ENCODE assay signal across 8 cellular contexts in the genomic region with DNA sequence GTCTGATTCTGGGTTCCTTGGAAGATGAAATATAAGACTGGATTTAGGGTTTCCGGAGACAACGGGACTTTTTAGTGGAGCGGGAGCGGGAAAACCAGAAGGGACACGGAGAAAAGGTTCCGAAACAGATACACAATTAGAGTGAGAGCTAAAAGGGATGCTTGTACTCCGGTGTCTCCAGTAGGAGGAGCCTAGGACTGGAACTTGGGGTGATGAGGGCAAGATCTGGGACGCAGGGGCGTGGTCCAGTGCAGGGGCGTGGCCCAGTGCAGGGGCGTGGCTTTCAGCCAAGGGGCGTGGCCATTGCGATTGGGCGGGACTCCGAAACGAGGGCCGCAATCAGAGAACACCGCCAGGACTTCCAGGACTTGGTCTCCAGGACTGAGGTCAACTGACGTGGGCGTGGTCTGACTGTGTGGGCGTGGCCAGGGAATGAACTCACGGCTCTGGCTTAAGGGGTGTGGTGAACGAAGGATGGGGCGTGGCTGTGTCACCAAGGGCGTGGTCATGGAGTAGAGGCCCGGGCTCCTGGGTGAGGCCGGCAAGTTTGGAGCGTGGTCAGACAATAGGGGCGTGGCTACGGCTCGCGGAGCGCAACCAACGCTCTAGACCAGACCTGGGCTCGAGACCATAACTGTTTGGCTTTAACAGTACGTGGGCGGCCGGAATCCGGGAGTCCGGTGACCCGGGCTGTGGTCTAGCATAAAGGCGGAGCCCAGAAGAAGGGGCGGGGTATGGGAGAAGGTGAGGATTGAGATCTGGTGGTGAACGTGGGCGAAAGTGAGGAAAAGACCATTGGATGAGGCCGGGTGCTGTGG. TPM values are rescaled to one million over a fixed set of nuclear protein-coding genes. Genes with fewer than 3 reads are reported as not detected.
DNase-seq lines count a peak whose midpoint lies in the region; ATAC-seq and TF ChIP-seq lines count a peak whose summit lies in the region.

TSS of gene DKKL1 (plus strand) at position 613 of the 818 bp plus-strand sequence. CDS start at position 735, 122 bp downstream.

- DNase-seq in GM06990 (ENCODE audit: extremely low read depth, insufficient read length) (peak; percentile 90), HK-2 (ENCODE audit: unreplicated experiment) (peak; percentile 100), SJSA1 (ENCODE audit: low read depth in 1 of 2, low spot score in 2 of 2) (peak; percentile 99 to 100), glutamatergic neuron (peak; percentile 100), osteocyte (ENCODE audit: extremely low spot score, unreplicated experiment) (peak; percentile 100), suprapubic skin (ENCODE audit: low spot score in 2 of 2) (peak; percentile 100)
- DNase-seq in activated naive CD4-positive, alpha-beta T cell treated with anti-CD3 and anti-CD28 coated beads, Interleukin-2, amount 50 U/mL, for 16 hours, result peak; percentile 59

- H3K4me1 ChIP-seq in SJSA1 (replicated peaks) (peaks cover 15% of the 10 kb centered on the region), suprapubic skin (peaks cover 39% of the 10 kb centered on the region)

- H3K9me3 Mint-ChIP-seq in glutamatergic neuron (ENCODE audit: unreplicated experiment) (peaks cover 6% of the 10 kb centered on the region), osteocyte (ENCODE audit: unreplicated experiment) (no peaks in the 10 kb centered on the region)

- no peaks in the 10 kb centered on the region for H3K36me3 ChIP-seq in GM06990 (ENCODE audit: control insufficient read depth, insufficient read depth, low read length)
- H3K36me3 ChIP-seq in SJSA1, result peaks cover 11% of the 10 kb centered on the region
- peaks cover 8% of the 10 kb centered on the region for H3K36me3 ChIP-seq in suprapubic skin

- H3K27me3 Mint-ChIP-seq in glutamatergic neuron (ENCODE audit: unreplicated experiment) (peaks cover 3% of the 10 kb centered on the region), osteocyte (ENCODE audit: unreplicated experiment) (no peaks in the 10 kb centered on the region)

- H3K4me3 Mint-ChIP-seq in glutamatergic neuron (ENCODE audit: unreplicated experiment) (peak within 1 kb of the TSS; percentile 32), osteocyte (ENCODE audit: unreplicated experiment) (no peak within 1 kb of the TSS)

- H3K27me3 ChIP-seq in GM06990 (replicated peaks; ENCODE audit: control insufficient read depth, insufficient read depth, low read length) (no peaks in the 10 kb centered on the region; the same call in 1 of the 2 replicates), SJSA1 (replicated peaks) (no peaks in the 10 kb centered on the region), suprapubic skin (no peaks in the 10 kb centered on the region)

- H3K4me3 ChIP-seq in GM06990 (replicated peaks; ENCODE audit: low read depth, low read length) (peak within 1 kb of the TSS; percentile 5; the same call in 1 of the 2 replicates), SJSA1 (peak within 1 kb of the TSS; percentile 65), suprapubic skin (peak within 1 kb of the TSS; percentile 79)

- peaks cover 4% of the 10 kb centered on the region for H3K36me3 Mint-ChIP-seq in glutamatergic neuron (ENCODE audit: unreplicated experiment)
- H3K36me3 Mint-ChIP-seq in osteocyte (ENCODE audit: unreplicated experiment), result peaks cover 4% of the 10 kb centered on the region

- TF ChIP-seq POLR2A in suprapubic skin (IDR thresholded peaks at IDR 0.05), result peak in 1 of 2 donors; percentile 44

- 3% methylated on average over 41 of the region's 46 CpGs for WGBS in suprapubic skin

- H3K4me1 Mint-ChIP-seq in glutamatergic neuron (ENCODE audit: low read depth, unreplicated experiment) (peaks cover 3% of the 10 kb centered on the region), osteocyte (ENCODE audit: unreplicated experiment) (peaks cover 7% of the 10 kb centered on the region)

- H3K9me3 ChIP-seq in SJSA1 (replicated peaks) (no peaks in the 10 kb centered on the region), suprapubic skin (no peaks in the 10 kb centered on the region)

- H3K27ac Mint-ChIP-seq in glutamatergic neuron (ENCODE audit: unreplicated experiment) (no peak within 1 kb of the TSS), osteocyte (ENCODE audit: unreplicated experiment) (no peak within 1 kb of the TSS)

- H3K27ac ChIP-seq in SJSA1 (peak within 1 kb of the TSS; percentile 3; the same call in 1 of the 2 replicates), suprapubic skin (peak within 1 kb of the TSS; percentile 93)

- ATAC-seq in HG03159 (IDR thresholded peaks at IDR 0.05; ENCODE audit: unreplicated experiment), result no peak

- no peak for TF ChIP-seq CTCF in GM06990 (IDR thresholded peaks at IDR 0.05; ENCODE audit: insufficient read depth, low read length, poor library complexity, severe bottlenecking)
- TF ChIP-seq CTCF in glutamatergic neuron (IDR thresholded peaks at IDR 0.05; ENCODE audit: partially characterized antibody, unreplicated experiment), result no peak
- peak; percentile 31 for TF ChIP-seq CTCF in osteocyte (IDR thresholded peaks at IDR 0.05)
- no peak for TF ChIP-seq CTCF in suprapubic skin (IDR thresholded peaks at IDR 0.05)

- TF ChIP-seq EP300 in suprapubic skin (IDR thresholded peaks at IDR 0.05), result no peak

RNA-seq across cellular contexts. Expression of gene DKKL1, which starts in this region (rescaled TPM):
- total RNA-seq in SJSA1 (2014; rRNA removed; shearing (Covaris generic)), result 0.13 and 0.75 TPM in 2 replicates
- total RNA-seq in glutamatergic neuron (ENCODE audit: unreplicated experiment) (2.8 TPM), osteocyte (1.6 and 4.4 TPM in 2 replicates), suprapubic skin (not detected)

Comparison
In these comparisons a context has a peak if more than half of its experiments do, and no peak if none do; other contexts are left out.
1. Peak in DNase-seq, H3K4me3 ChIP-seq and H3K27ac ChIP-seq in SJSA1; RNA of the gene not detected or under 1 TPM.
2. Peak in DNase-seq, H3K4me3 ChIP-seq and H3K27ac ChIP-seq in suprapubic skin; RNA of the gene not detected or under 1 TPM.
3. H3K4me3 ChIP-seq: peak in every context shown above with its lines; median percentile 79 in suprapubic skin; 65 in SJSA1; 5 in GM06990.